ENCODE assay signal across 12 cellular contexts in the genomic region with DNA sequence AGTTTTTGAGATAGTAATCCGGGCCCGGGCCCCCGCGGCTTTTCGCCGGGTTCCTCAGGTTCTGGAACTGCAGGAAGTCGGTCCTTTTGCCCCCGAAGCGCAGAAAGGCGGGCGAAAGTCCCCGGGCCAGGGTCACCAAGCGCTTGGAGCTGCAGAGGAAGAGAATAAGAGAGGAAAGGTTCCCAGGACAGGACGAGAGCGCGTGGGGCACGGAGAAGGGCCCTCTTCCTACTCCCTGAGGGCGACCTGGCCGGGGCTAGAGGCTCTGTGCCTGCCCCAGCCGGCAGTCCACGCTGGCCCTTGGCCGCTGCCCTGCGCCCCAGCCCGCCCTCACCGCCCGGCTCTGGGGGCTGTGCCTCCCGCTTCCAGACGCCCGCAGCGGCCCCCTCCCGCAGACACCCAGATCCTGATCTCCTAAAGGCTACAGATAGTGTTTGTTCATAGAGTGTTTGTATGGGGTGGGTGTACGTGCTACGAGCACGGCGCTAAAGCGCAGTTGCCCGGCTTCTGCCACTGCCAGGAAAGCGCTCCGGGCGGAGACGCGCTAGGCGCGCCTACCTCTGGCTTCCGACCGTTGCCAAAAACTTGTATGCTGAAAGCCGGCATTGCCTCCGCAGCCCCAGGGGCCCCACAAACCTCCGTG. TPM values are rescaled to one million over a fixed set of nuclear protein-coding genes. Genes with fewer than 3 reads are reported as not detected.
A peak's percentile ranks its signal among the peaks of the same experiment; 100 is the strongest.
DNase-seq lines count a peak whose midpoint lies in the region; ATAC-seq and TF ChIP-seq lines count a peak whose summit lies in the region.
"Had no signal": no experiment of that assay in that cellular context is flagged by ENCODE, and none has a peak within 500 bp of the region (broad histone marks: within the 10 kb centered on the region; RNA-seq: fewer than 3 reads in every experiment).

No MANE protein-coding gene starts in this region.

- no peak for ATAC-seq in GM21717 (IDR thresholded peaks at IDR 0.05; ENCODE audit: unreplicated experiment)
- no peak for ATAC-seq in naive thymus-derived CD4-positive, alpha-beta T cell
- ATAC-seq: activated naive CD8-positive, alpha-beta T cell treated with anti-CD3 and anti-CD28 coated beads, Interleukin-2, amount 50 U/mL, for 24 hours had no signal

- H3K4me3 Mint-ChIP-seq in activated T-cell treated with anti-CD3 and anti-CD28 coated beads, Interleukin-2, amount 50 U/mL, for 24 hours = no peak overlapping the region
- peak overlapping the region in 1 of 10 donors; percentile 75 for H3K4me3 Mint-ChIP-seq in naive thymus-derived CD4-positive, alpha-beta T cell

- H3K9me3 ChIP-seq in adipocyte (ENCODE audit: control insufficient read depth, low read length) (no peaks in the 10 kb centered on the region), tibial artery (no peaks in the 10 kb centered on the region)
- no peaks in the 10 kb centered on the region for H3K9me3 ChIP-seq in naive thymus-derived CD4-positive, alpha-beta T cell (ENCODE audit: control insufficient read depth in 2 of 3, low read length in 3 of 3)
- H3K9me3 ChIP-seq: neutrophil had no signal

- H3K4me3 ChIP-seq in adipocyte (ENCODE audit: low read length) = peak overlapping the region; percentile 55
- peak overlapping the region; percentile 57 to 60 for H3K4me3 ChIP-seq in tibial artery
- H3K4me3 ChIP-seq in naive thymus-derived CD4-positive, alpha-beta T cell (ENCODE audit: low read length) = no peak overlapping the region

- peaks cover 32% of the 10 kb centered on the region for H3K4me1 Mint-ChIP-seq in activated T-cell treated with anti-CD3 and anti-CD28 coated beads, Interleukin-2, amount 50 U/mL, for 24 hours (ENCODE audit: low read depth)
- peaks cover 12 to 41% (median 26%) of the 10 kb centered on the region in 7 donors for H3K4me1 Mint-ChIP-seq in naive thymus-derived CD4-positive, alpha-beta T cell

- H3K4me1 ChIP-seq in adipocyte (ENCODE audit: control insufficient read depth, insufficient read depth, low read length) (peaks cover 32% of the 10 kb centered on the region), tibial artery (peaks cover 0 to 43% (median 21%) of the 10 kb centered on the region in 4 donors)
- H3K4me1 ChIP-seq in naive thymus-derived CD4-positive, alpha-beta T cell (ENCODE audit: control insufficient read depth in 2 of 2, insufficient read depth in 2 of 2, low read length in 2 of 2) = peaks cover 0 to 6% of the 10 kb centered on the region in 2 donors

- POLR2A ChIA-PET in naive thymus-derived CD4-positive, alpha-beta T cell (lab: Charles Lee) = no interaction called here

- no peak overlapping the region for H3K27ac Mint-ChIP-seq in activated T-cell treated with anti-CD3 and anti-CD28 coated beads, Interleukin-2, amount 50 U/mL, for 24 hours
- H3K27ac Mint-ChIP-seq in naive thymus-derived CD4-positive, alpha-beta T cell = no peak overlapping the region
- H3K27ac Mint-ChIP-seq: activated naive CD8-positive, alpha-beta T cell treated with anti-CD3 and anti-CD28 coated beads, Interleukin-2, amount 50 U/mL, for 24 hours had no signal

- peaks cover 58% of the 10 kb centered on the region for H3K27me3 ChIP-seq in adipocyte (replicated peaks; ENCODE audit: control insufficient read depth, insufficient read depth, low read length)
- H3K27me3 ChIP-seq in tibial artery = peaks cover 0 to 35% of the 10 kb centered on the region in 2 donors
- peaks cover 11 to 13% of the 10 kb centered on the region in 2 donors for H3K27me3 ChIP-seq in naive thymus-derived CD4-positive, alpha-beta T cell (ENCODE audit: control insufficient read depth in 2 of 2, insufficient read depth in 2 of 2, low read length in 2 of 2)

- intact Hi-C loops in tibial artery (cut with DNase I; ENCODE audit: low total_unique reads) = no loop called here
- intact Hi-C loops in naive thymus-derived CD4-positive, alpha-beta T cell (cut with micrococcal nuclease) = loop anchor here in 1 of 2 donors (5.0 kb wide), 1 partner anchor 300 kb away; the partner anchor contains the start of gene NKX2-3

- no peak for TF ChIP-seq CTCF in tibial artery (IDR thresholded peaks at IDR 0.05)

- H3K36me3 ChIP-seq in adipocyte (ENCODE audit: control insufficient read depth, insufficient read depth, low read length, severe bottlenecking) (no peaks in the 10 kb centered on the region), tibial artery (no peaks in the 10 kb centered on the region)
- no peaks in the 10 kb centered on the region for H3K36me3 ChIP-seq in naive thymus-derived CD4-positive, alpha-beta T cell (ENCODE audit: control insufficient read depth in 2 of 3, insufficient read depth in 3 of 3, low read length in 3 of 3)
- H3K36me3 ChIP-seq: neutrophil had no signal

- H3K36me3 Mint-ChIP-seq in activated T-cell treated with anti-CD3 and anti-CD28 coated beads, Interleukin-2, amount 50 U/mL, for 24 hours (ENCODE audit: low read depth) = no peaks in the 10 kb centered on the region
- no peaks in the 10 kb centered on the region for H3K36me3 Mint-ChIP-seq in naive thymus-derived CD4-positive, alpha-beta T cell

- no peaks in the 10 kb centered on the region for H3K9me3 Mint-ChIP-seq in activated T-cell treated with anti-CD3 and anti-CD28 coated beads, Interleukin-2, amount 50 U/mL, for 24 hours
- peaks cover 0 to 2% (median 0%) of the 10 kb centered on the region in 11 donors for H3K9me3 Mint-ChIP-seq in naive thymus-derived CD4-positive, alpha-beta T cell
- H3K9me3 Mint-ChIP-seq: activated naive CD8-positive, alpha-beta T cell treated with anti-CD3 and anti-CD28 coated beads, Interleukin-2, amount 50 U/mL, for 24 hours had no signal

- CTCF ChIA-PET in naive thymus-derived CD4-positive, alpha-beta T cell (lab: Charles Lee) = no interaction called here

- H3K27me3 Mint-ChIP-seq in activated T-cell treated with anti-CD3 and anti-CD28 coated beads, Interleukin-2, amount 50 U/mL, for 24 hours = peaks cover 91% of the 10 kb centered on the region
- H3K27me3 Mint-ChIP-seq in naive thymus-derived CD4-positive, alpha-beta T cell = peaks cover 73 to 93% (median 87%) of the 10 kb centered on the region in 5 donors

- H3K9ac ChIP-seq in adipocyte (ENCODE audit: low read length) = no peak overlapping the region

- DNase-seq in activated T-cell treated with anti-CD3 and anti-CD28 coated beads, Interleukin-2, amount 50 U/mL, for 24 hours = peak; percentile 30
- no peak for DNase-seq in activated T-cell treated with anti-CD3 and anti-CD28 coated beads, Interleukin-2, amount 50 U/mL, for 1 hour
- DNase-seq in adipocyte (ENCODE audit: low read depth) (peak; percentile 10), iPS-NIHi7 (ENCODE audit: extremely low spot score) (peak; percentile 49), tibial artery (peak in 1 of 2 donors; percentile 78)
- DNase-seq in activated naive CD4-positive, alpha-beta T cell (lab: John Stamatoyannopoulos, UW) = no peak
- DNase-seq in naive thymus-derived CD4-positive, alpha-beta T cell = no peak
- DNase-seq: activated naive CD8-positive, alpha-beta T cell treated with anti-CD3 and anti-CD28 coated beads, Interleukin-2, amount 50 U/mL, for 24 hours; NCI-H524 treated with DMSO at 0.1 percent for 48 hours had no signal

- H3K27ac ChIP-seq in tibial artery = peak overlapping the region; percentile 70 to 86
- no peak overlapping the region for H3K27ac ChIP-seq in naive thymus-derived CD4-positive, alpha-beta T cell (ENCODE audit: low read depth, low read length)
- H3K27ac ChIP-seq: C4-2B, neutrophil had no signal

RNA-seq across cellular contexts. Expression of gene HPSE2, which starts 3.2 kb away (rescaled TPM):
- total RNA-seq in naive thymus-derived CD4-positive, alpha-beta T cell = not detected
- polyA plus RNA-seq in naive thymus-derived CD4-positive, alpha-beta T cell = not detected

Comparison
In these comparisons a context has a peak if more than half of its experiments do, and no peak if none do; other contexts are left out.
1. DNase-seq: peak in activated T-cell treated with anti-CD3 and anti-CD28 coated beads, Interleukin-2, amount 50 U/mL, for 24 hours (single experiment), adipocyte (single experiment) and iPS-NIHi7 (single experiment); none in activated T-cell treated with anti-CD3 and anti-CD28 coated beads, Interleukin-2, amount 50 U/mL, for 1 hour (single experiment), activated naive CD4-positive, alpha-beta T cell (0 of 4) and naive thymus-derived CD4-positive, alpha-beta T cell (0 of 9).